Comparison of ENCODE assay signal across 2 cellular contexts in genomic region chr12:87344699-87345098, GRCh38.
TF ChIP-seq lines count a peak whose summit lies in the region.

No MANE protein-coding gene starts in this region.

TF ChIP-seq in SK-N-SH, 30 proteins besides CTCF, POLR2A, EP300 and RAD21 (continued from another document):
- no peak for TF ChIP-seq USF2 (IDR thresholded peaks at IDR 0.05; ENCODE audit: borderline replicate concordance, low read depth, low read length)
- no peak for TF ChIP-seq GABPA (IDR thresholded peaks at IDR 0.05; ENCODE audit: low read depth)
- TF ChIP-seq ZBTB33 (IDR thresholded peaks at IDR 0.05; ENCODE audit: borderline replicate concordance, low read depth) = no peak
- TF ChIP-seq RCOR1 (IDR thresholded peaks at IDR 0.05; ENCODE audit: low read length) = no peak
- TF ChIP-seq FOXM1 (IDR thresholded peaks at IDR 0.05; ENCODE audit: low read depth) = no peak

TF ChIP-seq in SK-N-SH treated with all-trans-retinoic acid at 6 μM for 48 hours, 23 proteins besides CTCF, POLR2A, EP300 and RAD21 (continued from another document):
- TF ChIP-seq PPARA (CRISPR knock-in tag; IDR thresholded peaks at IDR 0.05; ENCODE audit: borderline replicate concordance) (no peak), TOX (CRISPR knock-in tag; IDR thresholded peaks at IDR 0.05; ENCODE audit: borderline replicate concordance) (no peak), CREB5 (CRISPR knock-in tag; IDR thresholded peaks at IDR 0.05; ENCODE audit: low read depth) (no peak), ISL1 (CRISPR knock-in tag; IDR thresholded peaks at IDR 0.05) (no peak), TSHZ2 (CRISPR knock-in tag; IDR thresholded peaks at IDR 0.05) (no peak), BACH2 (CRISPR knock-in tag; IDR thresholded peaks at IDR 0.05; ENCODE audit: borderline replicate concordance) (no peak), CSDC2 (CRISPR knock-in tag; IDR thresholded peaks at IDR 0.05) (no peak), ARNTL (CRISPR knock-in tag; IDR thresholded peaks at IDR 0.05; ENCODE audit: borderline replicate concordance, low read depth) (no peak)
